In the genomic region with DNA sequence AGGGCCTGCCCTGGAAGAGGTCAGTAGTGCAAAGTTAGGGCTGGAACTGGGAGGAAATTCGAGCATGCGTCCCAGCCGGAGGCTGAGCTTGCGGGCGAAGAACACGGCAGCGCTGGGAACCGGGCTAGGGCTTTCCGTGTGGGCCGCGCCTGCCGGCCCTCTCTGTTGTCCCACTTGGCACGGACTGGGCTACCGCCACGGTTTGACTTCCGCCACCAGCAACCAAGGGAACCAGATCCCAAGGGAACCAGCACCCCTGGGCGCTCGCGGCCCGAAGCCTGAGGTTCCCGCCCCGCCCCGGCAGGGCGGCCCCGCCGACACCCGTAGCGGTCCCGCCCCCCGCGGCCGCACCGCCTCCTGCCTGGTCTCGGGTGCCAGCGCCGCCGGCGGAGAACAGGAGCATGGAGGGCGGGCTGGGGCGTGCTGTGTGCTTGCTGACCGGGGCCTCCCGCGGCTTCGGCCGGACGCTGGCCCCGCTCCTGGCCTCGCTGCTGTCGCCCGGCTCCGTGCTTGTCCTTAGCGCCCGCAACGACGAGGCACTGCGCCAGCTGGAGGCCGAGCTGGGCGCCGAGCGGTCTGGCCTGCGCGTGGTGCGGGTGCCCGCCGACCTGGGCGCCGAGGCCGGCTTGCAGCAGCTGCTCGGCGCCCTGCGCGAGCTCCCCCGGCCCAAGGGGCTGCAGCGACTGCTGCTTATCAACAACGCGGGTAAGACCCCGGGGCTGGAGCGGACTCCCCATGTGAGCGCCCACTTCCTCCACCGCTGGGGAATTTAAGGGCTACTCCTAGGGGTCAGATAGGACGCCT, we compare ENCODE assay signal across 8 cellular contexts. TPM values are rescaled to one million over a fixed set of nuclear protein-coding genes. Genes with fewer than 3 reads are reported as not detected.
DNase-seq lines count a peak whose midpoint lies in the region; ATAC-seq and TF ChIP-seq lines count a peak whose summit lies in the region.

A gene (plus strand): TSS at position 377 of the 804 bp plus-strand sequence. CDS start 25 bp downstream, at position 402.

- H3K4me1 Mint-ChIP-seq in IgD-negative memory B cell = peaks cover 0 to 7% (median 5%) of the 10 kb centered on the region in 3 donors
- H3K4me1 Mint-ChIP-seq in type B pancreatic cell (ENCODE audit: unreplicated experiment) = no peaks in the 10 kb centered on the region

- H3K36me3 Mint-ChIP-seq in IgD-negative memory B cell (no peaks in the 10 kb centered on the region), type B pancreatic cell (no peaks in the 10 kb centered on the region)
- no peaks in the 10 kb centered on the region for H3K36me3 Mint-ChIP-seq in activated naive CD4-positive, alpha-beta T cell treated with anti-CD3 and anti-CD28 coated beads, Interleukin-2, amount 50 U/mL, for 72 hours

- H3K27ac Mint-ChIP-seq in IgD-negative memory B cell (no peak within 1 kb of the TSS), type B pancreatic cell (peak within 1 kb of the TSS; percentile 63)
- H3K27ac Mint-ChIP-seq in activated naive CD4-positive, alpha-beta T cell treated with anti-CD3 and anti-CD28 coated beads, Interleukin-2, amount 50 U/mL, for 72 hours = no peak within 1 kb of the TSS

- H3K27me3 Mint-ChIP-seq in IgD-negative memory B cell = peaks cover 41% of the 10 kb centered on the region
- peaks cover 53% of the 10 kb centered on the region for H3K27me3 Mint-ChIP-seq in type B pancreatic cell

- in situ Hi-C loops in SK-MEL-5 (cut with HindIII; ENCODE audit: low pct_unique_long_range_greater_than_20kb, low sequenced_read_pairs) = no loop called here

- DNase-seq in EL (peak; percentile 74), SK-MEL-5 (ENCODE audit: low read depth, low spot score) (peak; percentile 84), glomerular visceral epithelial cell (ENCODE audit: extremely low spot score) (peak; percentile 72), occipital lobe (lab: John Stamatoyannopoulos, UW) (peak; percentile 48), type B pancreatic cell (ENCODE audit: extremely low spot score, unreplicated experiment) (no peak)
- peak; percentile 74 to 82 for DNase-seq in activated naive CD4-positive, alpha-beta T cell treated with anti-CD3 and anti-CD28 coated beads, Interleukin-2, amount 50 U/mL, for 72 hours (ENCODE audit: low spot score in 2 of 2)

- H3K4me3 Mint-ChIP-seq in IgD-negative memory B cell (peak within 1 kb of the TSS; percentile 62 to 93 (median 84)), type B pancreatic cell (peak within 1 kb of the TSS; percentile 86)

- no peak for TF ChIP-seq CTCF in type B pancreatic cell (conservative IDR thresholded peaks at IDR 0.05)

- H3K9me3 Mint-ChIP-seq in IgD-negative memory B cell = no peaks in the 10 kb centered on the region
- no peaks in the 10 kb centered on the region for H3K9me3 Mint-ChIP-seq in activated naive CD4-positive, alpha-beta T cell treated with anti-CD3 and anti-CD28 coated beads, Interleukin-2, amount 50 U/mL, for 72 hours
- no peaks in the 10 kb centered on the region for H3K9me3 Mint-ChIP-seq in type B pancreatic cell

- ATAC-seq in GM21619 (IDR thresholded peaks at IDR 0.05; ENCODE audit: unreplicated experiment) = peak; percentile 88
- ATAC-seq in activated naive CD4-positive, alpha-beta T cell treated with anti-CD3 and anti-CD28 coated beads, Interleukin-2, amount 50 U/mL, for 72 hours = peak; percentile 94 to 96

RNA-seq across cellular contexts. Expression of the gene that starts here (rescaled TPM):
- polyA plus RNA-seq in IgD-negative memory B cell = not detected
- 191 and 200 TPM in 2 replicates for total RNA-seq in SK-MEL-5 (2014; rRNA removed; shearing (Covaris generic))
- 147 and 149 TPM in 2 replicates for polyA plus RNA-seq in SK-MEL-5 (2015; cell fraction: cytosol; rRNA removed)
- 21.2 and 25.9 TPM in 2 replicates for polyA plus RNA-seq in SK-MEL-5 (2015; cell fraction: nucleus; rRNA removed)
- 1 to 10 TPM; 6.6 to 9.3 TPM for total RNA-seq in activated naive CD4-positive, alpha-beta T cell treated with anti-CD3 and anti-CD28 coated beads, Interleukin-2, amount 50 U/mL, for 72 hours
- total RNA-seq in occipital lobe (1.2 TPM), type B pancreatic cell (ENCODE audit: low replicate concordance) (12.4 and 16.0 TPM in 2 replicates)

Comparison
In these comparisons a context has a peak if more than half of its experiments do, and no peak if none do; other contexts are left out.
1. RNA of the gene that starts here (total RNA-seq): 191 to 200 TPM in SK-MEL-5; 12.4 to 16.0 TPM in type B pancreatic cell, 6.6 to 9.3 TPM in activated naive CD4-positive, alpha-beta T cell treated with anti-CD3 and anti-CD28 coated beads, Interleukin-2, amount 50 U/mL, for 72 hours and 1.2 TPM in occipital lobe (single experiment); every median in the first group is over 10 times any median in the second.